In genomic region chr1:115330480-115331013, GRCh38 we compare ENCODE assay signal across 14 cellular contexts. TPM values are rescaled to one million over a fixed set of nuclear protein-coding genes. Genes with fewer than 3 reads are reported as not detected.
DNase-seq lines count a peak whose midpoint lies in the region; ATAC-seq and TF ChIP-seq lines count a peak whose summit lies in the region.
"Had no signal": no experiment of that assay in that cellular context is flagged by ENCODE, and none has a peak within 500 bp of the region (broad histone marks: within the 10 kb centered on the region; RNA-seq: fewer than 3 reads in every experiment).

No MANE protein-coding gene starts in this region.

- no peak overlapping the region for H3K4me3 ChIP-seq in endodermal cell (ENCODE audit: low read length)
- H3K4me3 ChIP-seq: HAP-1 had no signal

- H3K27me3 Mint-ChIP-seq in endodermal cell (ENCODE audit: insufficient read depth) = peaks cover 31% of the 10 kb centered on the region
- no peaks in the 10 kb centered on the region for H3K27me3 Mint-ChIP-seq in mesothelial cell of epicardium (ENCODE audit: low read depth)

- H3K9me3 ChIP-seq in endodermal cell (ENCODE audit: control insufficient read depth, low read length) = no peaks in the 10 kb centered on the region
- H3K9me3 ChIP-seq: HAP-1 had no signal

- H3K36me3 ChIP-seq in endodermal cell (ENCODE audit: control insufficient read depth, insufficient read depth, low read length) = no peaks in the 10 kb centered on the region
- H3K36me3 ChIP-seq: HAP-1 had no signal

- H3K4me1 ChIP-seq in endodermal cell (ENCODE audit: control insufficient read depth, insufficient read depth, low read length) = no peaks in the 10 kb centered on the region
- H3K4me1 ChIP-seq: HAP-1 had no signal

- H3K27ac Mint-ChIP-seq in endodermal cell (no peak overlapping the region), mesothelial cell of epicardium (peak overlapping the region; percentile 91)

- H3K9ac ChIP-seq in endodermal cell (ENCODE audit: extremely low read depth, low read length, poor library complexity, severe bottlenecking) = no peak overlapping the region

- H3K36me3 Mint-ChIP-seq in endodermal cell (ENCODE audit: low read depth) = no peaks in the 10 kb centered on the region
- no peaks in the 10 kb centered on the region for H3K36me3 Mint-ChIP-seq in mesothelial cell of epicardium

- TF ChIP-seq CTCF in endodermal cell (conservative IDR thresholded peaks at IDR 0.05) = peak; percentile 14
- TF ChIP-seq CTCF in mesothelial cell of epicardium (IDR thresholded peaks at IDR 0.05; ENCODE audit: unreplicated experiment) = no peak

- H3K9me3 Mint-ChIP-seq in endodermal cell (no peaks in the 10 kb centered on the region), mesothelial cell of epicardium (no peaks in the 10 kb centered on the region)

- H3K4me3 Mint-ChIP-seq in endodermal cell (no peak overlapping the region), mesothelial cell of epicardium (peak overlapping the region; percentile 11)

- H3K4me1 Mint-ChIP-seq in endodermal cell (peaks cover 10% of the 10 kb centered on the region), mesothelial cell of epicardium (peaks cover 55% of the 10 kb centered on the region)

- H3K27ac ChIP-seq in endodermal cell (ENCODE audit: low read depth, low read length) = no peak overlapping the region

- 89% methylated on average over 5 to 7 of the region's 7 CpGs for WGBS in endodermal cell (ENCODE audit: insufficient coverage in 1 of 2, insufficient read length in 1 of 2), 2 experiments

- ATAC-seq in stimulated activated naive CD8-positive, alpha-beta T cell treated with anti-CD3 and anti-CD28 coated beads, Interleukin-15, Interleukin-2, amounts not matched to agents 100 U/mL and 50 U/mL, for 24 hours = no peak

- peaks cover 16% of the 10 kb centered on the region for H3K27me3 ChIP-seq in endodermal cell (ENCODE audit: control insufficient read depth, insufficient read depth, low read length, poor library complexity, severe bottlenecking)

- peak; percentile 37 for DNase-seq in A172 (ENCODE audit: low spot score)
- DNase-seq in NCI-H226 = peak; percentile 6
- DNase-seq in endodermal cell = no peak
- DNase-seq in mesothelial cell of epicardium (ENCODE audit: low spot score in 2 of 2, unreplicated experiment in 2 of 2) = no peak
- no peak for DNase-seq in activated naive CD4-positive, alpha-beta T cell treated with Interleukin-2 at 50 U/mL for 16 hours
- DNase-seq in putamen (ENCODE audit: low spot score) = no peak
- DNase-seq in cerebellar nuclear complex (lab: John Stamatoyannopoulos, UW) = no peak
- no peak for DNase-seq in stimulated activated naive CD8-positive, alpha-beta T cell treated with anti-CD3 and anti-CD28 coated beads, Interleukin-15, Interleukin-2, amounts not matched to agents 100 U/mL and 50 U/mL, for 24 hours
- DNase-seq: AML-193; central memory CD4-positive, alpha-beta T cell; GF-D8; stimulated activated naive CD4-positive, alpha-beta T cell; T-helper 9 cell had no signal

RNA-seq across cellular contexts. Expression of gene NGF, which starts 7.5 kb away (rescaled TPM):
- 1.7 and 2.8 TPM in 2 replicates for total RNA-seq in A172 (2014; rRNA removed; shearing (Covaris generic))
- total RNA-seq in endodermal cell (under 1 TPM in 1 of 2 donors, not detected in 1; 0.26 TPM), mesothelial cell of epicardium (4.2 to 4.6 TPM (median 4.5 TPM) in 3 replicates)
- 0.75 TPM for polyA plus RNA-seq in endodermal cell (2013, experiment 1 of 2)
- polyA plus RNA-seq in endodermal cell (2013, experiment 2 of 2) = 0.99 TPM

Comparison
In these comparisons a context has a peak if more than half of its experiments do, and no peak if none do; other contexts are left out.
1. DNase-seq: peak in A172 (single experiment) and NCI-H226 (single experiment); none in endodermal cell (single experiment), mesothelial cell of epicardium (0 of 2), activated naive CD4-positive, alpha-beta T cell treated with Interleukin-2 at 50 U/mL for 16 hours (single experiment), putamen (single experiment), cerebellar nuclear complex (0 of 2) and stimulated activated naive CD8-positive, alpha-beta T cell treated with anti-CD3 and anti-CD28 coated beads, Interleukin-15, Interleukin-2, amounts not matched to agents 100 U/mL and 50 U/mL, for 24 hours (single experiment).